ENCODE assay signal across 10 cellular contexts in genomic region chr16:85202051-85202601, GRCh38.
DNase-seq lines count a peak whose midpoint lies in the region; ATAC-seq, FAIRE-seq and TF ChIP-seq lines count a peak whose summit lies in the region.
"Had no signal": no experiment of that assay in that cellular context is flagged by ENCODE, and none has a peak within 500 bp of the region (broad histone marks: within the 10 kb centered on the region; RNA-seq: fewer than 3 reads in every experiment).

No MANE protein-coding gene starts in this region.

- intact Hi-C loops in PC-9 (cut with micrococcal nuclease; ENCODE audit: unreplicated experiment): no loop called here
- intact Hi-C loops in activated CD4-positive, alpha-beta memory T cell treated with anti-CD3 and anti-CD28 coated beads for 36 hours (cut with micrococcal nuclease): no loop called here

- H3K27ac ChIP-seq in H9 (ENCODE audit: insufficient read length, low read depth, low read length): no peak overlapping the region
- no peak overlapping the region for H3K27ac ChIP-seq in PC-9

- no peak overlapping the region for H4K5ac ChIP-seq in H9 (ENCODE audit: insufficient read length, low read depth, low read length)

- no peaks in the 10 kb centered on the region for H3K9me2 ChIP-seq in PC-9 (ENCODE audit: insufficient read depth)

- H3K56ac ChIP-seq in H9 (ENCODE audit: insufficient read length, low read depth, low read length): no peak overlapping the region

- H3K4me3 ChIP-seq in PC-9: no peak overlapping the region
- H3K4me3 ChIP-seq: GM12878 had no signal

- no peaks in the 10 kb centered on the region for H3K36me3 ChIP-seq in PC-9 (ENCODE audit: low read depth)

- WGBS in H9 (ENCODE audit: extremely low coverage, insufficient read length, low lambda C conversion rate): no CpG with 5 or more reads among the region's 14 CpGs

- no peak for ATAC-seq in central memory CD8-positive, alpha-beta T cell (replicated peaks; ENCODE audit: extremely low read depth, poor library complexity, severe bottlenecking)
- no peak for ATAC-seq in stimulated activated naive B cell treated with anti-CD40 and anti-IgM and Interleukin-4, amounts not matched to agents 10 μg/mL and 1 μg/mL and 100 μg/mL, for 72 hours (replicated peaks)
- ATAC-seq: GM12878 had no signal

- H2AFZ ChIP-seq in H9 (ENCODE audit: low read length) (no peak overlapping the region), PC-9 (no peak overlapping the region)

- no peaks in the 10 kb centered on the region for H3K27me3 ChIP-seq in H9 (ENCODE audit: insufficient read depth, low read length)
- no peaks in the 10 kb centered on the region for H3K27me3 ChIP-seq in PC-9 (ENCODE audit: insufficient read depth, low read depth)

- H3K4ac ChIP-seq in H9 (ENCODE audit: low read depth, low read length): no peak overlapping the region

- H3K14ac ChIP-seq in H9 (ENCODE audit: insufficient read depth, low read length): no peak overlapping the region

- peaks cover 0 to 8% (median 8%) of the 10 kb centered on the region in 3 experiments; a peak in 3 of 7 replicates for H3K36me3 Mint-ChIP-seq in H9 (ENCODE audit: insufficient read depth in 1 of 3, low read depth in 3 of 3)
- no peaks in the 10 kb centered on the region for H3K36me3 Mint-ChIP-seq in central memory CD8-positive, alpha-beta T cell (ENCODE audit: insufficient read depth)
- no peaks in the 10 kb centered on the region for H3K36me3 Mint-ChIP-seq in stimulated activated naive B cell treated with anti-CD40 and anti-IgM and Interleukin-4, amounts not matched to agents 10 μg/mL and 1 μg/mL and 100 μg/mL, for 72 hours
- no peaks in the 10 kb centered on the region for H3K36me3 Mint-ChIP-seq in activated CD4-positive, alpha-beta memory T cell treated with anti-CD3 and anti-CD28 coated beads for 36 hours

- H2AK5ac ChIP-seq in H9 (ENCODE audit: insufficient read length, low read length): no peak overlapping the region

- H3K9me3 ChIP-seq in H9 (ENCODE audit: control insufficient read depth, low read depth, low read length) (no peaks in the 10 kb centered on the region), PC-9 (ENCODE audit: insufficient read depth, low read depth) (no peaks in the 10 kb centered on the region)

- H3K27me3 Mint-ChIP-seq in H9 (ENCODE audit: low read depth): no peaks in the 10 kb centered on the region
- H3K27me3 Mint-ChIP-seq in central memory CD8-positive, alpha-beta T cell: peaks cover 31% of the 10 kb centered on the region
- peaks cover 7 to 25% of the 10 kb centered on the region in 2 donors for H3K27me3 Mint-ChIP-seq in stimulated activated naive B cell treated with anti-CD40 and anti-IgM and Interleukin-4, amounts not matched to agents 10 μg/mL and 1 μg/mL and 100 μg/mL, for 72 hours
- peaks cover 3% of the 10 kb centered on the region for H3K27me3 Mint-ChIP-seq in activated CD4-positive, alpha-beta memory T cell treated with anti-CD3 and anti-CD28 coated beads for 36 hours

- no peak overlapping the region for H2BK15ac ChIP-seq in H9 (ENCODE audit: low read depth, low read length)

- no peak for TF ChIP-seq CTCF in H9 (conservative IDR thresholded peaks at IDR 0.05)
- TF ChIP-seq CTCF in PC-9 (conservative IDR thresholded peaks at IDR 0.05): no peak

- peaks cover 23 to 33% of the 10 kb centered on the region in 2 experiments for H3K4me1 Mint-ChIP-seq in H9
- H3K4me1 Mint-ChIP-seq in central memory CD8-positive, alpha-beta T cell: no peaks in the 10 kb centered on the region
- peaks cover 0 to 2% of the 10 kb centered on the region in 2 donors for H3K4me1 Mint-ChIP-seq in stimulated activated naive B cell treated with anti-CD40 and anti-IgM and Interleukin-4, amounts not matched to agents 10 μg/mL and 1 μg/mL and 100 μg/mL, for 72 hours
- no peaks in the 10 kb centered on the region for H3K4me1 Mint-ChIP-seq in activated CD4-positive, alpha-beta memory T cell treated with anti-CD3 and anti-CD28 coated beads for 36 hours (ENCODE audit: low read depth)

- H3K23me2 ChIP-seq in H9 (ENCODE audit: insufficient read length, low read depth, low read length, poor library complexity, severe bottlenecking): no peaks in the 10 kb centered on the region

- no peak overlapping the region for H2BK120ac ChIP-seq in H9 (ENCODE audit: low read depth, low read length, poor library complexity, severe bottlenecking)

- no peak overlapping the region for H3K18ac ChIP-seq in H9 (ENCODE audit: insufficient read length, low read depth, low read length)

- no peak overlapping the region for H4K91ac ChIP-seq in H9 (ENCODE audit: insufficient read length, low read depth, low read length)

- no peak overlapping the region for H3K4me2 ChIP-seq in H9 (ENCODE audit: insufficient read depth, insufficient read length, low read length)
- H3K4me2 ChIP-seq in PC-9: no peak overlapping the region

- no peak overlapping the region for H4K8ac ChIP-seq in H9 (replicated peaks; ENCODE audit: insufficient read length, low read depth, low read length)

- H2BK5ac ChIP-seq in H9 (ENCODE audit: insufficient read length, low read length): no peak overlapping the region

- H2BK20ac ChIP-seq in H9 (ENCODE audit: low read depth, low read length, poor library complexity, severe bottlenecking): no peak overlapping the region

- DNase-seq in H9 (no peak), medulla oblongata (ENCODE audit: extremely low spot score) (peak; percentile 9), RCC 7860 (ENCODE audit: low spot score) (no peak), PC-9 (no peak), GOT3 (lab: John Stamatoyannopoulos, UW) (no peak)
- DNase-seq in central memory CD8-positive, alpha-beta T cell (ENCODE audit: low spot score in 2 of 2): no peak
- no peak for DNase-seq in stimulated activated naive B cell treated with anti-CD40 and anti-IgM and Interleukin-4, amounts not matched to agents 10 μg/mL and 1 μg/mL and 100 μg/mL, for 72 hours
- DNase-seq in activated CD4-positive, alpha-beta memory T cell treated with anti-CD3 and anti-CD28 coated beads for 36 hours: no peak
- DNase-seq: NCI-H146 had no signal

- no peaks in the 10 kb centered on the region for H3K79me1 ChIP-seq in H9 (ENCODE audit: insufficient read depth, low read depth, low read length, poor library complexity, severe bottlenecking)

- CTCF ChIA-PET in PC-9 (lab: Charles Lee): no interaction called here
- CTCF ChIA-PET in activated CD4-positive, alpha-beta memory T cell treated with anti-CD3 and anti-CD28 coated beads for 36 hours (lab: Charles Lee): no interaction called here

- no peak for FAIRE-seq in RCC 7860 (lab: Jason Lieb, UNC)
- FAIRE-seq: GM12878 had no signal

- H3F3A ChIP-seq in PC-9 (ENCODE audit: insufficient read depth, low read depth): 0 out of 2 replicates have a peak, but pooled peaks cover 4% of the 10 kb centered on the region

- H3K9ac ChIP-seq in H9 (ENCODE audit: extremely low read depth, insufficient read length, low read length): no peak overlapping the region

- no TSS peak for BruUV-seq in PC-9 (replicated peaks; lab: Mats Ljungman, UMichigan)

- H3T11ph ChIP-seq in H9 (ENCODE audit: low read length): no peak overlapping the region

- H3K27ac Mint-ChIP-seq in H9: peak overlapping the region; percentile 63 to 95 (median 76); a peak in 6 of 7 replicates
- H3K27ac Mint-ChIP-seq in central memory CD8-positive, alpha-beta T cell (ENCODE audit: low read depth): peak overlapping the region; percentile 42
- H3K27ac Mint-ChIP-seq in stimulated activated naive B cell treated with anti-CD40 and anti-IgM and Interleukin-4, amounts not matched to agents 10 μg/mL and 1 μg/mL and 100 μg/mL, for 72 hours: peak overlapping the region; percentile 25
- H3K27ac Mint-ChIP-seq in activated CD4-positive, alpha-beta memory T cell treated with anti-CD3 and anti-CD28 coated beads for 36 hours: no peak overlapping the region

- H2BK12ac ChIP-seq in H9 (ENCODE audit: insufficient read length, low read depth, low read length): no peak overlapping the region

- H3K79me2 ChIP-seq in H9 (ENCODE audit: insufficient read depth, low read length): no peaks in the 10 kb centered on the region
- H3K79me2 ChIP-seq in PC-9 (ENCODE audit: low read depth): no peaks in the 10 kb centered on the region

- H3K4me3 Mint-ChIP-seq in H9: no peak overlapping the region
- H3K4me3 Mint-ChIP-seq in central memory CD8-positive, alpha-beta T cell: no peak overlapping the region
- no peak overlapping the region for H3K4me3 Mint-ChIP-seq in stimulated activated naive B cell treated with anti-CD40 and anti-IgM and Interleukin-4, amounts not matched to agents 10 μg/mL and 1 μg/mL and 100 μg/mL, for 72 hours
- no peak overlapping the region for H3K4me3 Mint-ChIP-seq in activated CD4-positive, alpha-beta memory T cell treated with anti-CD3 and anti-CD28 coated beads for 36 hours

- H3K4me1 ChIP-seq in H9 (ENCODE audit: insufficient read depth, low read length) (no peaks in the 10 kb centered on the region), PC-9 (replicated peaks; ENCODE audit: insufficient read depth) (no peaks in the 10 kb centered on the region)

- no peak overlapping the region for H3K23ac ChIP-seq in H9 (ENCODE audit: insufficient read length, low read depth, low read length)

- POLR2A ChIA-PET in PC-9 (lab: Charles Lee; ENCODE audit: unreplicated experiment): no interaction called here
- POLR2A ChIA-PET in activated CD4-positive, alpha-beta memory T cell treated with anti-CD3 and anti-CD28 coated beads for 36 hours (lab: Charles Lee): no interaction called here

- peaks cover 7 to 9% of the 10 kb centered on the region in 2 experiments; a peak in 3 of 5 replicates for H3K9me3 Mint-ChIP-seq in H9
- no peaks in the 10 kb centered on the region for H3K9me3 Mint-ChIP-seq in central memory CD8-positive, alpha-beta T cell
- no peaks in the 10 kb centered on the region for H3K9me3 Mint-ChIP-seq in stimulated activated naive B cell treated with anti-CD40 and anti-IgM and Interleukin-4, amounts not matched to agents 10 μg/mL and 1 μg/mL and 100 μg/mL, for 72 hours
- H3K9me3 Mint-ChIP-seq in activated CD4-positive, alpha-beta memory T cell treated with anti-CD3 and anti-CD28 coated beads for 36 hours: no peaks in the 10 kb centered on the region

- H4K20me1 ChIP-seq in H9 (ENCODE audit: control insufficient read depth, insufficient read depth, insufficient read length): no peaks in the 10 kb centered on the region
- no peaks in the 10 kb centered on the region for H4K20me1 ChIP-seq in PC-9 (ENCODE audit: insufficient read depth)
